8 cellular contexts compared by ENCODE assay signal in genomic region chr19:17075035-17075859, GRCh38. TPM values are rescaled to one million over a fixed set of nuclear protein-coding genes. Genes with fewer than 3 reads are reported as not detected.
A peak's percentile ranks its signal among the peaks of the same experiment; 100 is the strongest.
DNase-seq lines count a peak whose midpoint lies in the region; ATAC-seq and TF ChIP-seq lines count a peak whose summit lies in the region.

A gene with protein sequence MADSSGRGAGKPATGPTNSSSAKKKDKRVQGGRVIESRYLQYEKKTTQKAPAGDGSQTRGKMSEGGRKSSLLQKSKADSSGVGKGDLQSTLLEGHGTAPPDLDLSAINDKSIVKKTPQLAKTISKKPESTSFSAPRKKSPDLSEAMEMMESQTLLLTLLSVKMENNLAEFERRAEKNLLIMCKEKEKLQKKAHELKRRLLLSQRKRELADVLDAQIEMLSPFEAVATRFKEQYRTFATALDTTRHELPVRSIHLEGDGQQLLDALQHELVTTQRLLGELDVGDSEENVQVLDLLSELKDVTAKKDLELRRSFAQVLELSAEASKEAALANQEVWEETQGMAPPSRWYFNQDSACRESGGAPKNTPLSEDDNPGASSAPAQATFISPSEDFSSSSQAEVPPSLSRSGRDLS (minus strand): TSS chr19:17075452. CDS start chr19:17075422, 30 bp downstream.
A gene with protein sequence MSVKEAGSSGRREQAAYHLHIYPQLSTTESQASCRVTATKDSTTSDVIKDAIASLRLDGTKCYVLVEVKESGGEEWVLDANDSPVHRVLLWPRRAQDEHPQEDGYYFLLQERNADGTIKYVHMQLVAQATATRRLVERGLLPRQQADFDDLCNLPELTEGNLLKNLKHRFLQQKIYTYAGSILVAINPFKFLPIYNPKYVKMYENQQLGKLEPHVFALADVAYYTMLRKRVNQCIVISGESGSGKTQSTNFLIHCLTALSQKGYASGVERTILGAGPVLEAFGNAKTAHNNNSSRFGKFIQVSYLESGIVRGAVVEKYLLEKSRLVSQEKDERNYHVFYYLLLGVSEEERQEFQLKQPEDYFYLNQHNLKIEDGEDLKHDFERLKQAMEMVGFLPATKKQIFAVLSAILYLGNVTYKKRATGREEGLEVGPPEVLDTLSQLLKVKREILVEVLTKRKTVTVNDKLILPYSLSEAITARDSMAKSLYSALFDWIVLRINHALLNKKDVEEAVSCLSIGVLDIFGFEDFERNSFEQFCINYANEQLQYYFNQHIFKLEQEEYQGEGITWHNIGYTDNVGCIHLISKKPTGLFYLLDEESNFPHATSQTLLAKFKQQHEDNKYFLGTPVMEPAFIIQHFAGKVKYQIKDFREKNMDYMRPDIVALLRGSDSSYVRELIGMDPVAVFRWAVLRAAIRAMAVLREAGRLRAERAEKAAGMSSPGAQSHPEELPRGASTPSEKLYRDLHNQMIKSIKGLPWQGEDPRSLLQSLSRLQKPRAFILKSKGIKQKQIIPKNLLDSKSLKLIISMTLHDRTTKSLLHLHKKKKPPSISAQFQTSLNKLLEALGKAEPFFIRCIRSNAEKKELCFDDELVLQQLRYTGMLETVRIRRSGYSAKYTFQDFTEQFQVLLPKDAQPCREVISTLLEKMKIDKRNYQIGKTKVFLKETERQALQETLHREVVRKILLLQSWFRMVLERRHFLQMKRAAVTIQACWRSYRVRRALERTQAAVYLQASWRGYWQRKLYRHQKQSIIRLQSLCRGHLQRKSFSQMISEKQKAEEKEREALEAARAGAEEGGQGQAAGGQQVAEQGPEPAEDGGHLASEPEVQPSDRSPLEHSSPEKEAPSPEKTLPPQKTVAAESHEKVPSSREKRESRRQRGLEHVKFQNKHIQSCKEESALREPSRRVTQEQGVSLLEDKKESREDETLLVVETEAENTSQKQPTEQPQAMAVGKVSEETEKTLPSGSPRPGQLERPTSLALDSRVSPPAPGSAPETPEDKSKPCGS (N-terminal part only) (plus strand): TSS chr19:17075777. CDS start chr19:17101718, 25,941 bp downstream.

- TF ChIP-seq CTCF in GM12875 (IDR thresholded peaks at IDR 0.05; ENCODE audit: borderline replicate concordance, insufficient read depth, low read depth, low read length) (no peak), ovary (IDR thresholded peaks at IDR 0.05) (no peak), thyroid gland (IDR thresholded peaks at IDR 0.05) (peak in 1 of 6 experiments; percentile 17)

- ATAC-seq in HG02798 (IDR thresholded peaks at IDR 0.05; ENCODE audit: poor library complexity, unreplicated experiment) (peak; percentile 88), Right ventricle myocardium inferior (peak; percentile 97)

- H3K36me3 ChIP-seq in ovary (no peaks in the 10 kb centered on the region), thyroid gland (no peaks in the 10 kb centered on the region)

- H3K4me3 ChIP-seq in GM12875 (ENCODE audit: low read depth, low read length) (peak within 1 kb of the TSS; percentile 98), ovary (peak within 1 kb of the TSS; percentile 57), thyroid gland (replicated peaks in 1 of 3) (peak within 1 kb of the TSS; percentile 66 to 91 (median 76))

- H3K4me1 ChIP-seq in ovary (ENCODE audit: insufficient read depth) = peaks cover 9% of the 10 kb centered on the region
- peaks cover 14 to 33% of the 10 kb centered on the region in 2 donors for H3K4me1 ChIP-seq in thyroid gland

- TF ChIP-seq POLR2A in ovary (IDR thresholded peaks at IDR 0.05) (peak; percentile 12), thyroid gland (IDR thresholded peaks at IDR 0.05) (peak in 1 of 2 donors; percentile 85)

- no peak for TF ChIP-seq EP300 in ovary (IDR thresholded peaks at IDR 0.05)

- H3K27me3 ChIP-seq in ovary (no peaks in the 10 kb centered on the region), thyroid gland (no peaks in the 10 kb centered on the region)

- H3K9me3 ChIP-seq in ovary (no peaks in the 10 kb centered on the region), thyroid gland (no peaks in the 10 kb centered on the region)

- H3K27ac ChIP-seq in ovary = peak within 1 kb of the TSS in 1 of 2 donors; percentile 19
- peak within 1 kb of the TSS; percentile 27 to 61 (median 44) for H3K27ac ChIP-seq in thyroid gland

- DNase-seq in NCI-H1436 (lab: John Stamatoyannopoulos, UW) = peak; percentile 98
- peak; percentile 99 for DNase-seq in SW480 (ENCODE audit: low spot score)
- peak; percentile 99 for DNase-seq in activated naive CD8-positive, alpha-beta T cell treated with anti-CD3 and anti-CD28 coated beads, Interleukin-2, amount 50 U/mL, for 16 hours (ENCODE audit: low read depth, low spot score)
- DNase-seq in Right ventricle myocardium inferior (ENCODE audit: missing footprints) = peak; percentile 99
- DNase-seq in ovary = peak; percentile 99 to 100 (median 99)
- peak; percentile 99 for DNase-seq in thyroid gland

- WGBS in ovary, 3 donors = 0 to 1% (median 1%) methylated on average over 65 to 101 of the region's 101 CpGs
- 0% methylated on average over 10 to 49 of the region's 101 CpGs for WGBS in thyroid gland, 2 donors

- intact Hi-C loops in Right ventricle myocardium inferior (cut with DNase I) (loop anchor here (5.0 kb wide), 1 partner anchor 152 kb away; the partner anchor contains the start of gene OCEL1), ovary (cut with DNase I) (loop anchor here in 2 of 4 donors (10.0 kb wide), 2 partner anchors 60 to 210 kb away; partner anchors contain the start of gene ANKLE1 (in 2 of the 2)), thyroid gland (cut with DNase I) (loop anchor here (10.0 kb wide), 1 partner anchor 140 kb away; the partner anchor contains the start of gene USE1)

RNA-seq across cellular contexts. Expression of the first gene that starts in this region (rescaled TPM):
- total RNA-seq in Right ventricle myocardium inferior (5.4 TPM), ovary (1 to 10 TPM; 4.3 to 7.0 (median 5.5) TPM), thyroid gland (1 to 10 TPM; 6.4 to 9.1 (median 6.8) TPM)
- polyA plus RNA-seq in ovary = 1 to 10 TPM; 4.1 to 7.2 TPM

RNA-seq across cellular contexts. Expression of the second gene that starts in this region (rescaled TPM):
- total RNA-seq in Right ventricle myocardium inferior (33.2 TPM), ovary (10 to 100 TPM; 17.9 to 56.3 (median 38.4) TPM), thyroid gland (10 to 100 TPM; 33.7 to 52.9 (median 44.6) TPM)
- polyA plus RNA-seq in ovary = 10 to 100 TPM; 25.1 to 34.1 TPM
